ENCODE assay signal across 8 cellular contexts in the genomic region with DNA sequence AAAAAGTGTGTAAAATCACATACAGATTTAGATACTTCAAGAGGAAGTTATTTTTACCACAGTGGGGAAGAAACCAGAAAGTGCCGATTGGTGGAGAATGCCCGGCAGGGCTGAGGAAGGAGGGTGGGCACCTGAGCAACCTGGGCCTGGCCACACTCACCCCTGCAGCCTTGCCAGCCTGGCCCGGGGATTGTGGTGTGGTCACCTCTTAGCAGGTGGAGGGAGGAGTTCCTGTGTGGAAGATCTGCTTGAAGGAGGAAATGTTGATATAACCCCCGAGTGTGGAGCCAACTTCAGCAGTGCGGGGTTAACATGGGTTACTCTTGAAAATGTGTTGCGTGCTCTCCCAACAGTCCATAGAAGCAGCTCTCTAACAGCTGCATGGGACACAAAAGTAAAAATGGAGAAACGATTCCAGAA. TPM values are rescaled to one million over a fixed set of nuclear protein-coding genes. Genes with fewer than 3 reads are reported as not detected.
DNase-seq lines count a peak whose midpoint lies in the region; ATAC-seq and TF ChIP-seq lines count a peak whose summit lies in the region.

No MANE protein-coding gene starts in this region.

- H3K4me1 ChIP-seq in GM23338 (ENCODE audit: insufficient read depth), result peaks cover 71% of the 10 kb centered on the region
- peaks cover 0 to 54% (median 18%) of the 10 kb centered on the region in 3 donors for H3K4me1 ChIP-seq in esophagus squamous epithelium
- H3K4me1 ChIP-seq in rectal smooth muscle tissue (ENCODE audit: control insufficient read depth, insufficient read depth, low read length), result peaks cover 34% of the 10 kb centered on the region

- peaks cover 82% of the 10 kb centered on the region for H3K4me1 Mint-ChIP-seq in GM23338
- peaks cover 36% of the 10 kb centered on the region for H3K4me1 Mint-ChIP-seq in T-helper 2 cell treated with Interferon-gamma antibody and Interleukin-4, amounts not matched to agents 5 μg/mL and 100 μg/mL, for 36 hours (ENCODE audit: low read depth)

- TF ChIP-seq POLR2A in esophagus squamous epithelium (IDR thresholded peaks at IDR 0.05), result no peak

- H3K4me3 ChIP-seq in GM23338 (no peak overlapping the region), esophagus squamous epithelium (peak overlapping the region in 3 of 4 donors; percentile 29 to 59 (median 38)), rectal smooth muscle tissue (ENCODE audit: low read length) (peak overlapping the region; percentile 41)

- TF ChIP-seq CTCF in GM23338 (conservative IDR thresholded peaks at IDR 0.05; ENCODE audit: low read depth in 2 of 2) (no peak), esophagus squamous epithelium (IDR thresholded peaks at IDR 0.05) (no peak)

- no peaks in the 10 kb centered on the region for H3K36me3 ChIP-seq in GM23338 (ENCODE audit: insufficient read depth)
- H3K36me3 ChIP-seq in esophagus squamous epithelium, result no peaks in the 10 kb centered on the region
- H3K36me3 ChIP-seq in rectal smooth muscle tissue (ENCODE audit: control insufficient read depth, insufficient read depth, low read length), result no peaks in the 10 kb centered on the region

- no peak overlapping the region; the same call in 1 of the 2 replicates for H3K27ac Mint-ChIP-seq in GM23338
- H3K27ac Mint-ChIP-seq in T-helper 2 cell treated with Interferon-gamma antibody and Interleukin-4, amounts not matched to agents 5 μg/mL and 100 μg/mL, for 36 hours, result peak overlapping the region; percentile 72

- peaks cover 3% of the 10 kb centered on the region; the same call in 1 of the 3 replicates for H3K9me3 Mint-ChIP-seq in GM23338
- H3K9me3 Mint-ChIP-seq in T-helper 2 cell treated with Interferon-gamma antibody and Interleukin-4, amounts not matched to agents 5 μg/mL and 100 μg/mL, for 36 hours, result no peaks in the 10 kb centered on the region

- peaks cover 33% of the 10 kb centered on the region for H4K20me1 ChIP-seq in GM23338 (replicated peaks; ENCODE audit: insufficient read depth)

- peaks cover 0 to 3% (median 0%) of the 10 kb centered on the region in 3 donors for H3K9me3 ChIP-seq in esophagus squamous epithelium

- H3K27me3 ChIP-seq in GM23338 (ENCODE audit: insufficient read depth) (no peaks in the 10 kb centered on the region), esophagus squamous epithelium (no peaks in the 10 kb centered on the region), rectal smooth muscle tissue (ENCODE audit: control insufficient read depth, insufficient read depth, low read length) (no peaks in the 10 kb centered on the region)

- ATAC-seq in GM23338, result peak; percentile 11
- no peak for ATAC-seq in GM19328 (IDR thresholded peaks at IDR 0.05; ENCODE audit: unreplicated experiment)
- no peak for ATAC-seq in HG03039 (IDR thresholded peaks at IDR 0.05; ENCODE audit: unreplicated experiment)
- ATAC-seq in GM18519 (IDR thresholded peaks at IDR 0.05; ENCODE audit: low FRiP score, unreplicated experiment), result no peak

- intact Hi-C loops in esophagus squamous epithelium (cut with DNase I), result no loop called here

- DNase-seq in GM23338 (ENCODE audit: low spot score) (no peak), esophagus squamous epithelium (lab: John Stamatoyannopoulos, UW) (no peak), NCI-H1694 treated with DMSO at 0.1 percent for 48 hours (lab: John Stamatoyannopoulos, UW) (no peak)
- peak; percentile 28 for DNase-seq in T-helper 2 cell treated with Interferon-gamma antibody and Interleukin-4, amounts not matched to agents 5 μg/mL and 100 μg/mL, for 36 hours (ENCODE audit: low spot score)

- no peaks in the 10 kb centered on the region for H3K36me3 Mint-ChIP-seq in GM23338 (ENCODE audit: low read depth)
- H3K36me3 Mint-ChIP-seq in T-helper 2 cell treated with Interferon-gamma antibody and Interleukin-4, amounts not matched to agents 5 μg/mL and 100 μg/mL, for 36 hours (ENCODE audit: low read depth), result no peaks in the 10 kb centered on the region

- H3K27ac ChIP-seq in GM23338 (ENCODE audit: low read depth) (peak overlapping the region; percentile 42), esophagus squamous epithelium (peak overlapping the region; percentile 68 to 83 (median 77)), rectal smooth muscle tissue (ENCODE audit: low read depth, low read length) (peak overlapping the region; percentile 81)

- no peak overlapping the region for H3K9ac ChIP-seq in rectal smooth muscle tissue (ENCODE audit: low read length)

- H3K4me3 Mint-ChIP-seq in GM23338, result no peak overlapping the region
- peak overlapping the region; percentile 58 for H3K4me3 Mint-ChIP-seq in T-helper 2 cell treated with Interferon-gamma antibody and Interleukin-4, amounts not matched to agents 5 μg/mL and 100 μg/mL, for 36 hours

- H3K27me3 Mint-ChIP-seq in GM23338 (ENCODE audit: insufficient read depth, low read depth, poor library complexity), result peaks cover 10% of the 10 kb centered on the region
- peaks cover 62% of the 10 kb centered on the region for H3K27me3 Mint-ChIP-seq in T-helper 2 cell treated with Interferon-gamma antibody and Interleukin-4, amounts not matched to agents 5 μg/mL and 100 μg/mL, for 36 hours (ENCODE audit: low read depth)

- H3K79me2 ChIP-seq in GM23338 (replicated peaks; ENCODE audit: insufficient read depth), result peaks cover 98% of the 10 kb centered on the region

- H3F3A ChIP-seq in GM23338 (replicated peaks; ENCODE audit: low read depth), result no peaks in the 10 kb centered on the region

- 22 to 29% methylated on average over 7 of the region's 7 CpGs for WGBS in esophagus squamous epithelium, 2 donors

- peak overlapping the region; percentile 38; the same call in 1 of the 2 replicates for H3K4me2 ChIP-seq in GM23338

- no peaks in the 10 kb centered on the region for H3K9me2 ChIP-seq in GM23338 (ENCODE audit: insufficient read depth)

- no peak overlapping the region for H2AFZ ChIP-seq in GM23338

TF ChIP-seq in GM23338, 12 proteins besides CTCF, POLR2A, EP300 and RAD21:
- TF ChIP-seq POLR2AphosphoS5 (IDR thresholded peaks at IDR 0.05; ENCODE audit: low read depth) (no peak), CREB1 (CRISPR knock-in tag; IDR thresholded peaks at IDR 0.05; ENCODE audit: low read depth) (no peak), JUNB (IDR thresholded peaks at IDR 0.05; ENCODE audit: unreplicated experiment) (no peak)
- TF ChIP-seq, protein P1, sequence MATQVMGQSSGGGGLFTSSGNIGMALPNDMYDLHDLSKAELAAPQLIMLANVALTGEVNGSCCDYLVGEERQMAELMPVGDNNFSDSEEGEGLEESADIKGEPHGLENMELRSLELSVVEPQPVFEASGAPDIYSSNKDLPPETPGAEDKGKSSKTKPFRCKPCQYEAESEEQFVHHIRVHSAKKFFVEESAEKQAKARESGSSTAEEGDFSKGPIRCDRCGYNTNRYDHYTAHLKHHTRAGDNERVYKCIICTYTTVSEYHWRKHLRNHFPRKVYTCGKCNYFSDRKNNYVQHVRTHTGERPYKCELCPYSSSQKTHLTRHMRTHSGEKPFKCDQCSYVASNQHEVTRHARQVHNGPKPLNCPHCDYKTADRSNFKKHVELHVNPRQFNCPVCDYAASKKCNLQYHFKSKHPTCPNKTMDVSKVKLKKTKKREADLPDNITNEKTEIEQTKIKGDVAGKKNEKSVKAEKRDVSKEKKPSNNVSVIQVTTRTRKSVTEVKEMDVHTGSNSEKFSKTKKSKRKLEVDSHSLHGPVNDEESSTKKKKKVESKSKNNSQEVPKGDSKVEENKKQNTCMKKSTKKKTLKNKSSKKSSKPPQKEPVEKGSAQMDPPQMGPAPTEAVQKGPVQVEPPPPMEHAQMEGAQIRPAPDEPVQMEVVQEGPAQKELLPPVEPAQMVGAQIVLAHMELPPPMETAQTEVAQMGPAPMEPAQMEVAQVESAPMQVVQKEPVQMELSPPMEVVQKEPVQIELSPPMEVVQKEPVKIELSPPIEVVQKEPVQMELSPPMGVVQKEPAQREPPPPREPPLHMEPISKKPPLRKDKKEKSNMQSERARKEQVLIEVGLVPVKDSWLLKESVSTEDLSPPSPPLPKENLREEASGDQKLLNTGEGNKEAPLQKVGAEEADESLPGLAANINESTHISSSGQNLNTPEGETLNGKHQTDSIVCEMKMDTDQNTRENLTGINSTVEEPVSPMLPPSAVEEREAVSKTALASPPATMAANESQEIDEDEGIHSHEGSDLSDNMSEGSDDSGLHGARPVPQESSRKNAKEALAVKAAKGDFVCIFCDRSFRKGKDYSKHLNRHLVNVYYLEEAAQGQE (IDR thresholded peaks at IDR 0.05; ENCODE audit: unreplicated experiment), result no peak
- TF ChIP-seq, protein P2, sequence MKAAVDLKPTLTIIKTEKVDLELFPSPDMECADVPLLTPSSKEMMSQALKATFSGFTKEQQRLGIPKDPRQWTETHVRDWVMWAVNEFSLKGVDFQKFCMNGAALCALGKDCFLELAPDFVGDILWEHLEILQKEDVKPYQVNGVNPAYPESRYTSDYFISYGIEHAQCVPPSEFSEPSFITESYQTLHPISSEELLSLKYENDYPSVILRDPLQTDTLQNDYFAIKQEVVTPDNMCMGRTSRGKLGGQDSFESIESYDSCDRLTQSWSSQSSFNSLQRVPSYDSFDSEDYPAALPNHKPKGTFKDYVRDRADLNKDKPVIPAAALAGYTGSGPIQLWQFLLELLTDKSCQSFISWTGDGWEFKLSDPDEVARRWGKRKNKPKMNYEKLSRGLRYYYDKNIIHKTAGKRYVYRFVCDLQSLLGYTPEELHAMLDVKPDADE (IDR thresholded peaks at IDR 0.05), result no peak
TF ChIP-seq in GM23338: peak in this region for 0.

RNA-seq across cellular contexts. Expression of gene UST, which starts 14.7 kb away (rescaled TPM):
- total RNA-seq in GM23338 (2014; rRNA removed; shearing (Covaris generic)), result 32.3 and 33.0 TPM in 2 replicates
- 12.6 TPM in 2 replicates for polyA plus RNA-seq in GM23338 (2016; fragmentation: Nextera tagmentation; extraction: Ambion mirVana)
- 10 to 100 TPM in 1 of 4 donors, 1 to 10 TPM in 3; 2.9 to 12.0 (median 5.7) TPM for total RNA-seq in esophagus squamous epithelium
